ENCODE assay signal across 15 cellular contexts in genomic region chr11:13368041-13368446, GRCh38.
DNase-seq lines count a peak whose midpoint lies in the region.
"Had no signal": no experiment of that assay in that cellular context is flagged by ENCODE, and none has a peak within 500 bp of the region (broad histone marks: within the 10 kb centered on the region; RNA-seq: fewer than 3 reads in every experiment).

No MANE protein-coding gene starts in this region.

- H3K4me3 Mint-ChIP-seq in activated T-helper 1 cell treated with anti-CD3 and anti-CD28 coated beads, Interleukin-12 subunit alpha, Interleukin-12 subunit beta, Interleukin-2, Interleukin-4 antibody, amounts not matched to agents 30 ng/mL and 10 ng/mL and 1 ng/mL, durations not matched to agents 14 hours and 24 hours and 36 hours, result no peak overlapping the region
- H3K4me3 Mint-ChIP-seq: endodermal cell had no signal

- intact Hi-C loops in activated T-helper 1 cell treated with anti-CD3 and anti-CD28 coated beads, Interleukin-12 subunit alpha, Interleukin-12 subunit beta, Interleukin-2, Interleukin-4 antibody, amounts not matched to agents 30 ng/mL and 10 ng/mL and 1 ng/mL, durations not matched to agents 14 hours and 24 hours and 36 hours (cut with micrococcal nuclease), result no loop called here

- no peaks in the 10 kb centered on the region for H3K4me1 Mint-ChIP-seq in activated T-helper 1 cell treated with anti-CD3 and anti-CD28 coated beads, Interleukin-12 subunit alpha, Interleukin-12 subunit beta, Interleukin-2, Interleukin-4 antibody, amounts not matched to agents 30 ng/mL and 10 ng/mL and 1 ng/mL, durations not matched to agents 14 hours and 24 hours and 36 hours (ENCODE audit: low read depth)

- H3K27me3 Mint-ChIP-seq in activated T-helper 1 cell treated with anti-CD3 and anti-CD28 coated beads, Interleukin-12 subunit alpha, Interleukin-12 subunit beta, Interleukin-2, Interleukin-4 antibody, amounts not matched to agents 30 ng/mL and 10 ng/mL and 1 ng/mL, durations not matched to agents 14 hours and 24 hours and 36 hours (ENCODE audit: insufficient read depth), result no peaks in the 10 kb centered on the region

- peak; percentile 24 for DNase-seq in GM03348 (ENCODE audit: low spot score)
- peak; percentile 17 for DNase-seq in SW480 (ENCODE audit: low spot score)
- DNase-seq in fibroblast of peridontal ligament (ENCODE audit: extremely low read depth), result peak; percentile 17
- peak; percentile 82 for DNase-seq in putamen (ENCODE audit: low spot score)
- no peak for DNase-seq in H7
- no peak for DNase-seq in NCI-H446 (lab: John Stamatoyannopoulos, UW)
- no peak for DNase-seq in NCI-H2081 (lab: John Stamatoyannopoulos, UW)
- DNase-seq in activated T-helper 1 cell treated with anti-CD3 and anti-CD28 coated beads, Interleukin-12 subunit alpha, Interleukin-12 subunit beta, Interleukin-2, Interleukin-4 antibody, amounts not matched to agents 30 ng/mL and 10 ng/mL and 1 ng/mL, durations not matched to agents 14 hours and 24 hours and 36 hours (ENCODE audit: low spot score), result no peak
- DNase-seq: KG1, NCI-H187, spleen had no signal

- no peak overlapping the region for H3K4me3 ChIP-seq in H7 (ENCODE audit: insufficient read depth, low read depth, low read length)
- H3K4me3 ChIP-seq: hepatocyte, lung, spleen, suprapubic skin had no signal

- peaks cover 36% of the 10 kb centered on the region for H3K36me3 Mint-ChIP-seq in activated T-helper 1 cell treated with anti-CD3 and anti-CD28 coated beads, Interleukin-12 subunit alpha, Interleukin-12 subunit beta, Interleukin-2, Interleukin-4 antibody, amounts not matched to agents 30 ng/mL and 10 ng/mL and 1 ng/mL, durations not matched to agents 14 hours and 24 hours and 36 hours (ENCODE audit: low read depth)

- no peaks in the 10 kb centered on the region for H3K36me3 ChIP-seq in H7 (replicated peaks; ENCODE audit: control insufficient read depth, insufficient read depth, low read length)

- no peaks in the 10 kb centered on the region for H3K9me3 Mint-ChIP-seq in activated T-helper 1 cell treated with anti-CD3 and anti-CD28 coated beads, Interleukin-12 subunit alpha, Interleukin-12 subunit beta, Interleukin-2, Interleukin-4 antibody, amounts not matched to agents 30 ng/mL and 10 ng/mL and 1 ng/mL, durations not matched to agents 14 hours and 24 hours and 36 hours
- H3K9me3 Mint-ChIP-seq: endodermal cell had no signal

- H3K27me3 ChIP-seq in H7 (ENCODE audit: control insufficient read depth, insufficient read depth, low read length), result no peaks in the 10 kb centered on the region; the same call in 1 of the 2 replicates
- H3K27me3 ChIP-seq: hepatocyte, spleen, suprapubic skin had no signal

- H3K27ac Mint-ChIP-seq in activated T-helper 1 cell treated with anti-CD3 and anti-CD28 coated beads, Interleukin-12 subunit alpha, Interleukin-12 subunit beta, Interleukin-2, Interleukin-4 antibody, amounts not matched to agents 30 ng/mL and 10 ng/mL and 1 ng/mL, durations not matched to agents 14 hours and 24 hours and 36 hours, result no peak overlapping the region
- H3K27ac Mint-ChIP-seq: endodermal cell had no signal

Comparison
In these comparisons a context has a peak if more than half of its experiments do, and no peak if none do; other contexts are left out.
1. DNase-seq: peak in GM03348 (single experiment), SW480 (single experiment), fibroblast of peridontal ligament (single experiment) and putamen (single experiment); none in H7 (single experiment), NCI-H446 (0 of 2), NCI-H2081 (0 of 2) and activated T-helper 1 cell treated with anti-CD3 and anti-CD28 coated beads, Interleukin-12 subunit alpha, Interleukin-12 subunit beta, Interleukin-2, Interleukin-4 antibody, amounts not matched to agents 30 ng/mL and 10 ng/mL and 1 ng/mL, durations not matched to agents 14 hours and 24 hours and 36 hours (single experiment).